ENCODE assay signal across 1 cellular context in genomic region chr1:2412773-2413494, GRCh38.
A peak's percentile ranks its signal among the peaks of the same experiment; 100 is the strongest.
TF ChIP-seq lines count a peak whose summit lies in the region.

No MANE protein-coding gene starts in this region.

TF ChIP-seq in HepG2, 621 proteins besides CTCF, POLR2A, EP300 and RAD21 (continued from another document and continues in another):
- TF ChIP-seq BCLAF1 (IDR thresholded peaks at IDR 0.05), result no peak
- no peak for TF ChIP-seq ZNF333 (CRISPR knock-in tag; IDR thresholded peaks at IDR 0.05; ENCODE audit: borderline replicate concordance)
- TF ChIP-seq, protein P1, sequence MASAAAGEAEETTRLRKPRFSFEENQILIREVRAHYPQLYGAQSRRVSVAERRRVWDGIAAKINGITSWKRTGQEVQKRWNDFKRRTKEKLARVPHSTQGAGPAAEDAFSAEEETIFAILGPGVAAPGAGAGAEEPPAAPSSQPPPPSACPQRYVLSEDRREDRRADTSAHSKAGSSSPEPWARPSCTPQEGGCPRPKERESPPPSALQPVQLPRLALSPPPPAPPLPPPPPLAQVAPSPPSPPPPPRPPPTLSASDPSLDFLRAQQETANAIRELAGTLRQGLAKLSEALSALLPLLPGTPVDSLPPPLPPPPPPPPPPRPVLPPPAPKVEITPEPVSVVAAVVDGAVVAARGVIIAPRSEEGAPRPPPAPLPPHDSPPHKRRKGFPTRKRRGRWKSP (CRISPR knock-in tag; IDR thresholded peaks at IDR 0.05), result peak; percentile 83
- TF ChIP-seq, protein P2, sequence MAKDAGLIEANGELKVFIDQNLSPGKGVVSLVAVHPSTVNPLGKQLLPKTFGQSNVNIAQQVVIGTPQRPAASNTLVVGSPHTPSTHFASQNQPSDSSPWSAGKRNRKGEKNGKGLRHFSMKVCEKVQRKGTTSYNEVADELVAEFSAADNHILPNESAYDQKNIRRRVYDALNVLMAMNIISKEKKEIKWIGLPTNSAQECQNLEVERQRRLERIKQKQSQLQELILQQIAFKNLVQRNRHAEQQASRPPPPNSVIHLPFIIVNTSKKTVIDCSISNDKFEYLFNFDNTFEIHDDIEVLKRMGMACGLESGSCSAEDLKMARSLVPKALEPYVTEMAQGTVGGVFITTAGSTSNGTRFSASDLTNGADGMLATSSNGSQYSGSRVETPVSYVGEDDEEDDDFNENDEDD (CRISPR knock-in tag; IDR thresholded peaks at IDR 0.05; ENCODE audit: borderline replicate concordance), result peak; percentile 84; the same call in 1 of the 2 replicates
- no peak for TF ChIP-seq ZNF17 (CRISPR knock-in tag; IDR thresholded peaks at IDR 0.05)
- TF ChIP-seq ZFYVE20 (CRISPR knock-in tag; IDR thresholded peaks at IDR 0.05; ENCODE audit: borderline replicate concordance, low read depth), result peak; percentile 68; the same call in 1 of the 2 replicates
- TF ChIP-seq HMGA1 (CRISPR knock-in tag; conservative IDR thresholded peaks at IDR 0.05), result no peak
- TF ChIP-seq HCFC1 (IDR thresholded peaks at IDR 0.05; ENCODE audit: low read depth, low read length), result no peak
- no peak for TF ChIP-seq NFE2L2 (IDR thresholded peaks at IDR 0.05; ENCODE audit: low read length)
- TF ChIP-seq CBFB (CRISPR knock-in tag; IDR thresholded peaks at IDR 0.05), result peak; percentile 49; the same call in 1 of the 2 replicates
- no peak for TF ChIP-seq RCOR2 (CRISPR knock-in tag; IDR thresholded peaks at IDR 0.05)
- peak; percentile 82; the same call in 1 of the 2 replicates for TF ChIP-seq SP4 (CRISPR knock-in tag; IDR thresholded peaks at IDR 0.05)
- TF ChIP-seq KIAA2018 (CRISPR knock-in tag; IDR thresholded peaks at IDR 0.05; ENCODE audit: borderline replicate concordance), result no peak
- TF ChIP-seq AKNA (CRISPR knock-in tag; IDR thresholded peaks at IDR 0.05; ENCODE audit: borderline replicate concordance), result no peak
- 0 out of 2 replicates have a peak, but pooled peaks have one; percentile 59 for TF ChIP-seq ZFP37 (CRISPR knock-in tag; IDR thresholded peaks at IDR 0.05; ENCODE audit: borderline replicate concordance)
- TF ChIP-seq ZNF225 (CRISPR knock-in tag; IDR thresholded peaks at IDR 0.05), result peak; percentile 22; the same call in 1 of the 2 replicates
- 0 out of 2 replicates have a peak, but pooled peaks have one; percentile 57 for TF ChIP-seq ZNF503 (CRISPR knock-in tag; IDR thresholded peaks at IDR 0.05)
- TF ChIP-seq ZNF788 (CRISPR knock-in tag; IDR thresholded peaks at IDR 0.05; ENCODE audit: borderline replicate concordance), result peak; percentile 70; the same call in 1 of the 2 replicates
- TF ChIP-seq ZNF138 (CRISPR knock-in tag; IDR thresholded peaks at IDR 0.05; ENCODE audit: low read depth), result peak; percentile 47; the same call in 1 of the 2 replicates
- no peak for TF ChIP-seq CHD4 (IDR thresholded peaks at IDR 0.05; ENCODE audit: borderline replicate concordance, low read length)
- no peak for TF ChIP-seq ZNF652 (CRISPR knock-in tag; IDR thresholded peaks at IDR 0.05; ENCODE audit: borderline replicate concordance, low read depth)
- no peak for TF ChIP-seq SOX13 (IDR thresholded peaks at IDR 0.05)
- 0 out of 4 replicates have a peak, but pooled peaks of 1 of the 2 experiments have one; percentile 21 for TF ChIP-seq SOX13 (CRISPR knock-in tag; conservative IDR thresholded peaks at IDR 0.05 in 1 of 2, IDR thresholded peaks at IDR 0.05 in 1 of 2)
- TF ChIP-seq ZNF781 (CRISPR knock-in tag; IDR thresholded peaks at IDR 0.05; ENCODE audit: borderline replicate concordance, not compliant biosample characterization), result no peak
- TF ChIP-seq ZNF343 (CRISPR knock-in tag; IDR thresholded peaks at IDR 0.05), result no peak
- TF ChIP-seq MAZ (IDR thresholded peaks at IDR 0.05; ENCODE audit: borderline replicate concordance, low read depth, low read length), result no peak; the same call in 1 of the 2 replicates
- peak; percentile 92; the same call in 1 of the 2 replicates for TF ChIP-seq MAZ (CRISPR knock-in tag; IDR thresholded peaks at IDR 0.05; ENCODE audit: low read depth)
- peak; percentile 74; the same call in 1 of the 2 replicates for TF ChIP-seq ZNF431 (CRISPR knock-in tag; IDR thresholded peaks at IDR 0.05; ENCODE audit: borderline replicate concordance, low read depth)
- TF ChIP-seq ZNF512 (CRISPR knock-in tag; IDR thresholded peaks at IDR 0.05), result no peak
- peak; percentile 71; the same call in 1 of the 2 replicates for TF ChIP-seq ELF4 (CRISPR knock-in tag; IDR thresholded peaks at IDR 0.05; ENCODE audit: borderline replicate concordance)
- TF ChIP-seq ZNF674 (CRISPR knock-in tag; IDR thresholded peaks at IDR 0.05; ENCODE audit: low read depth), result peak; percentile 49; the same call in 1 of the 2 replicates
- TF ChIP-seq GTF3A (CRISPR knock-in tag; conservative IDR thresholded peaks at IDR 0.05), result no peak
